25 cellular contexts compared by ENCODE assay signal in the genomic region with DNA sequence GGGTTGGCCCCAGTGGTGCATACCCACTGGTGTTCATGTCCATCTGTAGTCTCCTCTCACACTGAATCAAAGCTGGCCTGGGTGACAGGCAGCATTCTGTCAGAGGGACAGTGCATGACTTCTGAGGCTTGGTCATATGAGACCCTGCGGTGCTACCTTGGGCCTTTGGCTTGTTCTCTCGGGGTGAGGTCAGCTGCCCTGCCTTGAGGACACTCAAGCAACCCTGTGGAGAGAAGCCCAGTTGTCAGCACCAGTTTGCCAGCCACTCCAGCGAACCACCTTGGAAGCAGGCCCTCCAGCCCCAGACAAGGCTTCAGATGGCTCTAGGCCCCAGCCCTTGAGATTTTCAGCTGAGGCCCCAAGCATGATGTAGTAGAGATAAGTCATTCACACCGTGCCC. TPM values are rescaled to one million over a fixed set of nuclear protein-coding genes. Genes with fewer than 3 reads are reported as not detected.
DNase-seq lines count a peak whose midpoint lies in the region; ATAC-seq, FAIRE-seq and TF ChIP-seq lines count a peak whose summit lies in the region.
"Had no signal": no experiment of that assay in that cellular context is flagged by ENCODE, and none has a peak within 500 bp of the region (broad histone marks: within the 10 kb centered on the region; RNA-seq: fewer than 3 reads in every experiment).

No MANE protein-coding gene starts in this region.

- no peak for TF ChIP-seq POLR2A in H1 (IDR thresholded peaks at IDR 0.05; ENCODE audit: control extremely low read depth in 1 of 2, low read depth in 2 of 2, low read length in 2 of 2)

- H2BK120ac ChIP-seq in H1 (replicated peaks; ENCODE audit: low read depth, low read length) (no peak overlapping the region), mesendoderm (ENCODE audit: low read depth, low read length) (no peak overlapping the region)

- H4K91ac ChIP-seq in H1 (replicated peaks; ENCODE audit: insufficient read length, low read length): peak overlapping the region; percentile 60

- 94% methylated on average over 4 of the region's 4 CpGs; no CpG with 5 or more reads in 1 of the 2 experiments for WGBS in H1 (ENCODE audit: extremely low coverage in 1 of 2, insufficient coverage in 1 of 2, insufficient read length in 1 of 2, insufficient replicate concordance in 2 of 2, low coverage in 1 of 2, low lambda C conversion rate in 2 of 2, missing lambda C conversion rate in 1 of 2), 2 experiments
- WGBS in mesendoderm (ENCODE audit: extremely low coverage, insufficient coverage, low lambda C conversion rate): no CpG with 5 or more reads among the region's 4 CpGs

- no peak overlapping the region for H3K4me3 Mint-ChIP-seq in stimulated activated effector memory CD8-positive, alpha-beta T cell treated with anti-CD3 and anti-CD28 coated beads, Interleukin-12 subunit alpha, Interleukin-12 subunit beta, amount 100 ng/mL, for 72 hours
- no peak overlapping the region for H3K4me3 Mint-ChIP-seq in CD14-positive monocyte
- H3K4me3 Mint-ChIP-seq: CD4-positive, alpha-beta memory T cell had no signal

- H4K20me1 ChIP-seq in H1 (replicated peaks in 1 of 2; ENCODE audit: control insufficient read depth in 1 of 2, insufficient read depth in 2 of 2, low read length in 2 of 2): no peaks in the 10 kb centered on the region
- H4K20me1 ChIP-seq: BLaER1 had no signal

- H4K5ac ChIP-seq in H1 (ENCODE audit: insufficient read length, low read depth, low read length) (no peak overlapping the region), mesendoderm (ENCODE audit: low read length) (no peak overlapping the region)

- H3K4ac ChIP-seq in H1 (replicated peaks; ENCODE audit: insufficient read length, low read depth, low read length) (no peak overlapping the region), mesendoderm (ENCODE audit: low read depth, low read length) (no peak overlapping the region)

- no peak overlapping the region for H3K27ac Mint-ChIP-seq in stimulated activated effector memory CD8-positive, alpha-beta T cell treated with anti-CD3 and anti-CD28 coated beads, Interleukin-12 subunit alpha, Interleukin-12 subunit beta, amount 100 ng/mL, for 72 hours
- H3K27ac Mint-ChIP-seq in CD14-positive monocyte: no peak overlapping the region

- ATAC-seq in stimulated activated effector memory CD8-positive, alpha-beta T cell treated with anti-CD3 and anti-CD28 coated beads, Interleukin-12 subunit alpha, Interleukin-12 subunit beta, amount 100 ng/mL, for 72 hours: peak; percentile 13
- ATAC-seq in GM21423 (IDR thresholded peaks at IDR 0.05; ENCODE audit: unreplicated experiment) (no peak), HG03196 (IDR thresholded peaks at IDR 0.05; ENCODE audit: unreplicated experiment) (no peak), HG02678 (IDR thresholded peaks at IDR 0.05; ENCODE audit: unreplicated experiment) (no peak)
- ATAC-seq: K562, Right ventricle myocardium inferior had no signal

- H3K79me1 ChIP-seq in H1 (ENCODE audit: low read depth, low read length) (no peaks in the 10 kb centered on the region), mesendoderm (ENCODE audit: low read length) (no peaks in the 10 kb centered on the region)

- H2BK5ac ChIP-seq in H1 (ENCODE audit: low read depth, low read length) (no peak overlapping the region), mesendoderm (ENCODE audit: low read length) (no peak overlapping the region)

- peak overlapping the region; percentile 32; the same call in 1 of the 2 replicates for H2AK5ac ChIP-seq in H1 (ENCODE audit: low read depth, low read length)
- H2AK5ac ChIP-seq in mesendoderm (ENCODE audit: low read length): no peak overlapping the region

- no peaks in the 10 kb centered on the region for H3K79me2 ChIP-seq in H1 (ENCODE audit: control insufficient read depth in 1 of 2, insufficient read depth in 2 of 2, low read length in 2 of 2)
- no peaks in the 10 kb centered on the region for H3K79me2 ChIP-seq in mesendoderm (ENCODE audit: control insufficient read depth, insufficient read depth, low read length)

- H3K23ac ChIP-seq in H1 (ENCODE audit: insufficient read length) (no peak overlapping the region), mesendoderm (ENCODE audit: low read length) (no peak overlapping the region)

- H3K27ac ChIP-seq in C4-2B (peak overlapping the region; percentile 12; the same call in 1 of the 2 replicates), H1 (ENCODE audit: low read depth, low read length) (no peak overlapping the region), mesendoderm (ENCODE audit: low read depth, low read length) (no peak overlapping the region)
- H3K27ac ChIP-seq: BLaER1, SJSA1 had no signal

- H2BK20ac ChIP-seq in H1 (ENCODE audit: low read length): no peak overlapping the region

- H3K4me1 ChIP-seq in H1 (replicated peaks in 1 of 4; ENCODE audit: control insufficient read depth in 3 of 4, insufficient read depth in 4 of 4, low read length in 3 of 4): peaks cover 0 to 13% (median 6%) of the 10 kb centered on the region in 4 experiments; a peak in 6 of 7 replicates
- peaks cover 3% of the 10 kb centered on the region for H3K4me1 ChIP-seq in mesendoderm (ENCODE audit: control insufficient read depth, low read depth, low read length)
- H3K4me1 ChIP-seq: SJSA1 had no signal

- H3K18ac ChIP-seq in H1 (ENCODE audit: extremely low read depth, low read length) (no peak overlapping the region), mesendoderm (ENCODE audit: low read length) (no peak overlapping the region)

- no peaks in the 10 kb centered on the region for H3K4me1 Mint-ChIP-seq in stimulated activated effector memory CD8-positive, alpha-beta T cell treated with anti-CD3 and anti-CD28 coated beads, Interleukin-12 subunit alpha, Interleukin-12 subunit beta, amount 100 ng/mL, for 72 hours
- peaks cover 12% of the 10 kb centered on the region for H3K4me1 Mint-ChIP-seq in CD14-positive monocyte

- H3K9me3 ChIP-seq in H1 (ENCODE audit: insufficient read depth in 2 of 2, low read depth in 1 of 2, low read length in 1 of 2): no peaks in the 10 kb centered on the region
- H3K9me3 ChIP-seq: BLaER1, SJSA1 had no signal

- TF ChIP-seq CTCF in C4-2B (conservative IDR thresholded peaks at IDR 0.05) (no peak), H1 (IDR thresholded peaks at IDR 0.05; ENCODE audit: control extremely low read depth in 1 of 3, insufficient read depth in 1 of 3, low read depth in 1 of 3, low read length in 3 of 3) (no peak), CD14-positive monocyte (IDR thresholded peaks at IDR 0.05) (no peak)

- no peak overlapping the region for H3K14ac ChIP-seq in H1 (ENCODE audit: insufficient read length)

- no peak overlapping the region for H3K4me3 ChIP-seq in H1 (ENCODE audit: extremely low read depth in 1 of 4, insufficient read depth in 2 of 4, low read depth in 3 of 4, low read length in 4 of 4)
- H3K4me3 ChIP-seq in mesendoderm (ENCODE audit: low read length): no peak overlapping the region
- H3K4me3 ChIP-seq: BLaER1, K562, SJSA1 had no signal

- no peak overlapping the region for H3K56ac ChIP-seq in H1 (replicated peaks; ENCODE audit: insufficient read length, low read depth, low read length)
- peak overlapping the region; percentile 9 for H3K56ac ChIP-seq in mesendoderm (ENCODE audit: low read length)

- FAIRE-seq in H1 (lab: Jason Lieb, UNC): no peak
- FAIRE-seq: A204.1, K562 had no signal

- H3K27me3 ChIP-seq in H1 (replicated peaks in 1 of 4; ENCODE audit: control insufficient read depth in 3 of 4, extremely low read depth in 1 of 4, insufficient read depth in 3 of 4, low read length in 3 of 4) (no peaks in the 10 kb centered on the region), mesendoderm (ENCODE audit: insufficient read depth, low read length, poor library complexity) (no peaks in the 10 kb centered on the region)
- H3K27me3 ChIP-seq: BLaER1, SJSA1 had no signal

- no peak for TF ChIP-seq EP300 in H1 (IDR thresholded peaks at IDR 0.05; ENCODE audit: borderline replicate concordance in 1 of 2, low read depth in 2 of 2, low read length in 2 of 2)

- TF ChIP-seq RAD21 in H1 (IDR thresholded peaks at IDR 0.05 in 1 of 2, conservative IDR thresholded peaks at IDR 0.05 in 1 of 2; ENCODE audit: low read depth in 2 of 2, low read length in 2 of 2): no peak

- H3K9ac ChIP-seq in H1 (replicated peaks in 1 of 4; ENCODE audit: extremely low read depth in 1 of 4, low read depth in 3 of 4, low read length in 3 of 4) (no peak overlapping the region), mesendoderm (ENCODE audit: low read length) (no peak overlapping the region)
- H3K9ac ChIP-seq: BLaER1 had no signal

- H3K4me2 ChIP-seq in H1 (ENCODE audit: insufficient read depth in 1 of 2, low read depth in 2 of 2, low read length in 2 of 2) (no peak overlapping the region), mesendoderm (ENCODE audit: low read length) (no peak overlapping the region)
- H3K4me2 ChIP-seq: BLaER1 had no signal

- no peaks in the 10 kb centered on the region for H3K36me3 Mint-ChIP-seq in stimulated activated effector memory CD8-positive, alpha-beta T cell treated with anti-CD3 and anti-CD28 coated beads, Interleukin-12 subunit alpha, Interleukin-12 subunit beta, amount 100 ng/mL, for 72 hours
- H3K36me3 Mint-ChIP-seq in CD14-positive monocyte: no peaks in the 10 kb centered on the region
- H3K36me3 Mint-ChIP-seq: CD4-positive, alpha-beta memory T cell had no signal

- H3K36me3 ChIP-seq in H1 (ENCODE audit: control insufficient read depth in 2 of 4, insufficient read depth in 4 of 4, low read length in 3 of 4) (no peaks in the 10 kb centered on the region), mesendoderm (ENCODE audit: control insufficient read depth, insufficient read depth, low read length) (no peaks in the 10 kb centered on the region)
- H3K36me3 ChIP-seq: BLaER1, SJSA1 had no signal

- CTCF ChIA-PET in H1 (lab: Charles Lee; ENCODE audit: partially characterized antibody): interaction anchor here (0.8 to 1.0 kb wide), 5 partner anchors 11 to 75 kb away, joined by 3 to 5 read pairs (median 3); no protein-coding TSS in a partner anchor

- no peaks in the 10 kb centered on the region for H3K9me3 Mint-ChIP-seq in stimulated activated effector memory CD8-positive, alpha-beta T cell treated with anti-CD3 and anti-CD28 coated beads, Interleukin-12 subunit alpha, Interleukin-12 subunit beta, amount 100 ng/mL, for 72 hours
- peaks cover 0 to 6% (median 0%) of the 10 kb centered on the region in 7 donors for H3K9me3 Mint-ChIP-seq in CD14-positive monocyte
- H3K9me3 Mint-ChIP-seq: CD4-positive, alpha-beta memory T cell had no signal

- no peak overlapping the region for H2AFZ ChIP-seq in H1 (ENCODE audit: low read length)

- peak overlapping the region; percentile 82; the same call in 1 of the 2 replicates for H2BK12ac ChIP-seq in H1 (ENCODE audit: low read depth, low read length)

- H2BK15ac ChIP-seq in H1 (ENCODE audit: low read length): peak overlapping the region; percentile 37; the same call in 1 of the 2 replicates
- no peak overlapping the region for H2BK15ac ChIP-seq in mesendoderm (replicated peaks; ENCODE audit: low read depth)

- POLR2A ChIA-PET in H1 (lab: Charles Lee; ENCODE audit: partially characterized antibody): interaction anchor here (0.9 to 1.7 kb wide), 4 partner anchors 17 to 29 kb away, joined by 3 to 7 read pairs (median 4); partner anchors contain the start of gene RAB7A

- intact Hi-C loops in CD14-positive monocyte (cut with micrococcal nuclease): no loop called here

- DNase-seq in H1 (ENCODE audit: low read depth in 1 of 2, low spot score in 2 of 2) (no peak), mesendoderm (no peak), CD14-positive monocyte (ENCODE audit: low spot score) (no peak)
- no peak for DNase-seq in stimulated activated effector memory CD8-positive, alpha-beta T cell treated with anti-CD3 and anti-CD28 coated beads, Interleukin-12 subunit alpha, Interleukin-12 subunit beta, amount 100 ng/mL, for 72 hours (ENCODE audit: low spot score in 2 of 2)
- DNase-seq: CD4-positive, alpha-beta memory T cell; COR-L47; GOT3; HCEC 1CT; MV-4-11; NCI-H1105; NCI-H1436 treated with DMSO at 0.1 percent for 48 hours; NCI-H187 treated with DMSO at 0.1 percent for 48 hours; NCI-H2107; NCI-H446; NCI-H524 treated with DMSO at 0.1 percent for 48 hours; NCI-H774 had no signal

- no peaks in the 10 kb centered on the region for H3K23me2 ChIP-seq in H1 (ENCODE audit: low read depth, low read length)

- no peak overlapping the region for H4K8ac ChIP-seq in H1 (ENCODE audit: extremely low read depth, insufficient read depth, low read length)
- H4K8ac ChIP-seq in mesendoderm (ENCODE audit: low read depth, low read length): no peak overlapping the region

- H3K27me3 Mint-ChIP-seq in CD14-positive monocyte (ENCODE audit: low read depth in 3 of 3): peaks cover 1 to 7% (median 4%) of the 10 kb centered on the region in 3 donors
- H3K27me3 Mint-ChIP-seq: CD4-positive, alpha-beta memory T cell had no signal

RNA-seq across cellular contexts. Expression of gene RAB7A, which starts 16.9 kb away (rescaled TPM):
- 185 and 195 TPM in 2 replicates for total RNA-seq in H1 (2021; fragmentation: NEBNext Ultra II Directional; extraction: Animal tissue kit (Norgen Biotek cat#: 25700))
- polyA plus RNA-seq in H1 (2011; rRNA removed) (156 and 179 TPM in 2 replicates), CD14-positive monocyte (100 to 1,000 TPM; 223 to 261 TPM)
- 180 TPM for polyA plus RNA-seq in H1 (2011; cell fraction: cytosol; rRNA removed)
- 52.8 TPM for polyA plus RNA-seq in H1 (2011; cell fraction: nucleus; rRNA removed)
- 134 to 225 TPM (median 141 TPM) in 4 replicates for polyA plus RNA-seq in H1 (2012, experiment 1 of 2)
- polyA plus RNA-seq in H1 (2012, experiment 2 of 2): 65.1 TPM
- polyA plus RNA-seq in H1 (2013, experiment 1 of 2): 149 TPM
- polyA plus RNA-seq in H1 (2013, experiment 2 of 2): 165 TPM
- 157 and 158 TPM in 2 replicates for polyA minus RNA-seq in H1 (2011; rRNA and poly(A)+ RNA removed)
- polyA minus RNA-seq in H1 (2011; cell fraction: cytosol; rRNA and poly(A)+ RNA removed): 81.6 TPM
- polyA minus RNA-seq in H1 (2011; cell fraction: nucleus; rRNA and poly(A)+ RNA removed): 72.5 TPM
- 203 TPM for polyA plus RNA-seq in mesendoderm (2013, experiment 1 of 2)
- 209 TPM for polyA plus RNA-seq in mesendoderm (2013, experiment 2 of 2)

RNA-seq across cellular contexts. Expression of gene RPN1, which starts 58.4 kb away (rescaled TPM):
- total RNA-seq in H1 (2021; fragmentation: NEBNext Ultra II Directional; extraction: Animal tissue kit (Norgen Biotek cat#: 25700)): 204 and 211 TPM in 2 replicates
- polyA plus RNA-seq in H1 (2011; rRNA removed) (130 and 165 TPM in 2 replicates), CD14-positive monocyte (100 to 1,000 TPM; 354 to 375 TPM)
- 191 TPM for polyA plus RNA-seq in H1 (2011; cell fraction: cytosol; rRNA removed)
- polyA plus RNA-seq in H1 (2011; cell fraction: nucleus; rRNA removed): 198 TPM
- polyA plus RNA-seq in H1 (2012, experiment 1 of 2): 165 to 184 TPM (median 180 TPM) in 4 replicates
- polyA plus RNA-seq in H1 (2012, experiment 2 of 2): 210 TPM
- 334 TPM for polyA plus RNA-seq in H1 (2013, experiment 1 of 2)
- polyA plus RNA-seq in H1 (2013, experiment 2 of 2): 339 TPM
- 400 and 441 TPM in 2 replicates for polyA minus RNA-seq in H1 (2011; rRNA and poly(A)+ RNA removed)
- 180 TPM for polyA minus RNA-seq in H1 (2011; cell fraction: cytosol; rRNA and poly(A)+ RNA removed)
- polyA minus RNA-seq in H1 (2011; cell fraction: nucleus; rRNA and poly(A)+ RNA removed): 128 TPM
- 156 TPM for polyA plus RNA-seq in mesendoderm (2013, experiment 1 of 2)
- polyA plus RNA-seq in mesendoderm (2013, experiment 2 of 2): 160 TPM
